Comparison of ENCODE assay signal across 18 cellular contexts in genomic region chr21:25776440-25776839, GRCh38. TPM values are rescaled to one million over a fixed set of nuclear protein-coding genes. Genes with fewer than 3 reads are reported as not detected.
DNase-seq lines count a peak whose midpoint lies in the region; ATAC-seq and TF ChIP-seq lines count a peak whose summit lies in the region.
"Had no signal": no experiment of that assay in that cellular context is flagged by ENCODE, and none has a peak within 500 bp of the region (broad histone marks: within the 10 kb centered on the region; RNA-seq: fewer than 3 reads in every experiment).

No MANE protein-coding gene starts in this region.

- H3K9ac ChIP-seq in SK-N-SH = no peak overlapping the region
- no peak overlapping the region for H3K9ac ChIP-seq in SK-N-MC (ENCODE audit: insufficient read length)

- H3K4me3 Mint-ChIP-seq in GM23338 = no peak overlapping the region
- H3K4me3 Mint-ChIP-seq: CD4-positive, CD25-positive, alpha-beta regulatory T cell; CD8-positive, alpha-beta memory T cell had no signal

- H2AFZ ChIP-seq in SK-N-SH (ENCODE audit: low read depth) (no peak overlapping the region), GM23338 (0 out of 2 replicates have a peak overlapping the region, but pooled peaks have one; percentile 38)

- H3K9me3 ChIP-seq in SK-N-SH (no peaks in the 10 kb centered on the region), SK-N-MC (ENCODE audit: low read depth, low read length) (no peaks in the 10 kb centered on the region)
- H3K9me3 ChIP-seq: BE2C, HAP-1 had no signal

- CTCF ChIA-PET in SK-N-SH (lab: Yijun Ruan, JAX) = interaction anchor here (1.1 kb wide), 1 partner anchor 20 kb away, joined by 4 read pairs; no protein-coding TSS in a partner anchor

- H3K27me3 Mint-ChIP-seq in GM23338 (ENCODE audit: insufficient read depth, low read depth, poor library complexity) = no peaks in the 10 kb centered on the region
- H3K27me3 Mint-ChIP-seq: CD4-positive, CD25-positive, alpha-beta regulatory T cell; CD8-positive, alpha-beta memory T cell had no signal

- no peak for TF ChIP-seq RAD21 in SK-N-SH (IDR thresholded peaks at IDR 0.05; ENCODE audit: low read length)

- no peak for TF ChIP-seq EP300 in SK-N-SH (IDR thresholded peaks at IDR 0.05; ENCODE audit: borderline replicate concordance in 1 of 2, low read depth in 1 of 2, low read length in 1 of 2)

- no peak overlapping the region for H3K27ac ChIP-seq in SK-N-SH (ENCODE audit: low read depth in 2 of 2, low read length in 1 of 2)
- H3K27ac ChIP-seq in GM23338 (ENCODE audit: low read depth) = no peak overlapping the region
- no peak overlapping the region for H3K27ac ChIP-seq in SK-N-MC

- no peaks in the 10 kb centered on the region for H3K4me1 Mint-ChIP-seq in GM23338

- no peak overlapping the region for H3K4me3 ChIP-seq in SK-N-SH (ENCODE audit: low read depth in 2 of 2, low read length in 1 of 2)
- no peak overlapping the region for H3K4me3 ChIP-seq in GM23338
- H3K4me3 ChIP-seq in SK-N-MC = no peak overlapping the region
- H3K4me3 ChIP-seq: GM12878, HAP-1 had no signal

- ATAC-seq in SK-N-SH treated with all-trans-retinoic acid at 6 μM for 48 hours (no peak), GM23338 (no peak)
- ATAC-seq: GM12878 had no signal

- DNase-seq in SK-N-SH (peak; percentile 8), GM23338 (ENCODE audit: low spot score) (no peak), SK-N-MC (ENCODE audit: low read depth, low spot score) (peak; percentile 48), nucleus accumbens (lab: John Stamatoyannopoulos, UW) (no peak), glomerular visceral epithelial cell (ENCODE audit: extremely low spot score) (no peak)
- DNase-seq: ACHN; BE2C; C1 segment of cervical spinal cord; CD4-positive, CD25-positive, alpha-beta regulatory T cell; CD8-positive, alpha-beta memory T cell; COR-L47; DMS 273 treated with DMSO at 0.1 percent for 48 hours; DMS53; DND-41; EL had no signal

- no peaks in the 10 kb centered on the region for H4K20me1 ChIP-seq in SK-N-SH (ENCODE audit: insufficient read depth)
- H4K20me1 ChIP-seq in GM23338 (replicated peaks; ENCODE audit: insufficient read depth) = no peaks in the 10 kb centered on the region

- H3K36me3 ChIP-seq in SK-N-SH (replicated peaks in 1 of 2; ENCODE audit: control insufficient read depth in 1 of 2, insufficient read depth in 2 of 2, low read length in 1 of 2) (no peaks in the 10 kb centered on the region), GM23338 (ENCODE audit: insufficient read depth) (no peaks in the 10 kb centered on the region), SK-N-MC (ENCODE audit: insufficient read depth, low read length) (peaks cover 3% of the 10 kb centered on the region; the same call in 1 of the 2 replicates)
- H3K36me3 ChIP-seq: BE2C, HAP-1 had no signal

- TF ChIP-seq CTCF in SK-N-SH (IDR thresholded peaks at IDR 0.05) (no peak), GM23338 (conservative IDR thresholded peaks at IDR 0.05; ENCODE audit: low read depth in 2 of 2) (no peak)

- no peaks in the 10 kb centered on the region for H3K4me1 ChIP-seq in SK-N-SH (ENCODE audit: control insufficient read depth in 1 of 2, insufficient read depth in 2 of 2, low read depth in 1 of 2, low read length in 1 of 2)
- H3K4me1 ChIP-seq in GM23338 (ENCODE audit: insufficient read depth) = no peaks in the 10 kb centered on the region
- H3K4me1 ChIP-seq: BE2C had no signal

- no peaks in the 10 kb centered on the region for H3K36me3 Mint-ChIP-seq in GM23338 (ENCODE audit: low read depth)

- no peaks in the 10 kb centered on the region for H3K27me3 ChIP-seq in SK-N-SH (ENCODE audit: insufficient read depth)
- no peaks in the 10 kb centered on the region for H3K27me3 ChIP-seq in GM23338 (ENCODE audit: insufficient read depth)
- H3K27me3 ChIP-seq: BE2C had no signal

- H3K79me2 ChIP-seq in SK-N-SH (ENCODE audit: insufficient read depth) = no peaks in the 10 kb centered on the region
- H3K79me2 ChIP-seq in GM23338 (replicated peaks; ENCODE audit: insufficient read depth) = no peaks in the 10 kb centered on the region

- H3K4me2 ChIP-seq in SK-N-SH = no peak overlapping the region
- no peak overlapping the region for H3K4me2 ChIP-seq in GM23338

- no peaks in the 10 kb centered on the region for H3K9me2 ChIP-seq in SK-N-SH
- no peaks in the 10 kb centered on the region for H3K9me2 ChIP-seq in GM23338 (ENCODE audit: insufficient read depth)

- WGBS in SK-N-SH (ENCODE audit: low lambda C conversion rate) = 69% methylated on average over 4 of the region's 4 CpGs

- POLR2A ChIA-PET in SK-N-SH (lab: Yijun Ruan, JAX) = no interaction called here

- no peak overlapping the region for H3K27ac Mint-ChIP-seq in GM23338
- H3K27ac Mint-ChIP-seq: CD4-positive, CD25-positive, alpha-beta regulatory T cell had no signal

- H3F3A ChIP-seq in SK-N-SH (replicated peaks; ENCODE audit: insufficient read depth) (no peaks in the 10 kb centered on the region), GM23338 (replicated peaks; ENCODE audit: low read depth) (no peaks in the 10 kb centered on the region)

- no peaks in the 10 kb centered on the region; the same call in 2 of the 3 replicates for H3K9me3 Mint-ChIP-seq in GM23338
- H3K9me3 Mint-ChIP-seq: CD4-positive, CD25-positive, alpha-beta regulatory T cell had no signal

TF ChIP-seq in SK-N-SH, 30 proteins besides CTCF, POLR2A, EP300 and RAD21:
- TF ChIP-seq USF2 (IDR thresholded peaks at IDR 0.05; ENCODE audit: borderline replicate concordance, low read depth, low read length) = no peak

TF ChIP-seq in SK-N-SH treated with all-trans-retinoic acid at 6 μM for 48 hours, 23 proteins besides CTCF, POLR2A, EP300 and RAD21 (continues in another document):
- TF ChIP-seq ZFP30 (CRISPR knock-in tag; IDR thresholded peaks at IDR 0.05) (no peak), CSDC2 (CRISPR knock-in tag; IDR thresholded peaks at IDR 0.05) (no peak), ISL1 (CRISPR knock-in tag; IDR thresholded peaks at IDR 0.05) (no peak), ARNTL (CRISPR knock-in tag; IDR thresholded peaks at IDR 0.05; ENCODE audit: borderline replicate concordance, low read depth) (no peak), CREB5 (CRISPR knock-in tag; IDR thresholded peaks at IDR 0.05; ENCODE audit: low read depth) (no peak), BACH2 (CRISPR knock-in tag; IDR thresholded peaks at IDR 0.05; ENCODE audit: borderline replicate concordance) (no peak)

TF ChIP-seq in GM23338, 12 proteins besides CTCF, POLR2A, EP300 and RAD21:
- TF ChIP-seq NANOG (IDR thresholded peaks at IDR 0.05; ENCODE audit: borderline replicate concordance) (no peak), ETS1 (IDR thresholded peaks at IDR 0.05) (no peak)

RNA-seq across cellular contexts. Expression of gene GABPA, which starts 41.7 kb away (rescaled TPM):
- polyA plus RNA-seq in SK-N-SH (2012; rRNA removed) = 6.2 and 7.9 TPM in 2 replicates
- 10.1 and 11.8 TPM in 2 replicates for polyA plus RNA-seq in SK-N-SH (2012; cell fraction: cytosol; rRNA removed)
- polyA plus RNA-seq in SK-N-SH (2012; cell fraction: nucleus; rRNA removed) = 5.6 and 10.4 TPM in 2 replicates
- 28.6 and 30.1 TPM in 2 replicates for total RNA-seq in GM23338 (2014; rRNA removed; shearing (Covaris generic))
- polyA plus RNA-seq in GM23338 (2016; fragmentation: Nextera tagmentation; extraction: Ambion mirVana) = 8.5 TPM in 2 replicates

RNA-seq across cellular contexts. Expression of gene ATP5PF, which starts 41.7 kb away (rescaled TPM):
- polyA plus RNA-seq in SK-N-SH (2012; rRNA removed) (277 and 307 TPM in 2 replicates), GM23338 (2016; fragmentation: Nextera tagmentation; extraction: Ambion mirVana) (719 and 751 TPM in 2 replicates)
- polyA plus RNA-seq in SK-N-SH (2012; cell fraction: cytosol; rRNA removed) = 465 and 612 TPM in 2 replicates
- polyA plus RNA-seq in SK-N-SH (2012; cell fraction: nucleus; rRNA removed) = 43.6 and 56.1 TPM in 2 replicates
- 127 and 154 TPM in 2 replicates for total RNA-seq in GM23338 (2014; rRNA removed; shearing (Covaris generic))

Comparison
In these comparisons a context has a peak if more than half of its experiments do, and no peak if none do; other contexts are left out.
1. DNase-seq: peak in SK-N-SH (single experiment) and SK-N-MC (single experiment); none in GM23338 (single experiment), nucleus accumbens (0 of 56) and glomerular visceral epithelial cell (single experiment).